ENCODE assay signal across 26 cellular contexts in genomic region chr2:119311831-119312230, GRCh38. TPM values are rescaled to one million over a fixed set of nuclear protein-coding genes. Genes with fewer than 3 reads are reported as not detected.
DNase-seq lines count a peak whose midpoint lies in the region; ATAC-seq, FAIRE-seq and TF ChIP-seq lines count a peak whose summit lies in the region.
"Had no signal": no experiment of that assay in that cellular context is flagged by ENCODE, and none has a peak within 500 bp of the region (broad histone marks: within the 10 kb centered on the region; RNA-seq: fewer than 3 reads in every experiment).

No MANE protein-coding gene starts in this region.

- peaks cover 0 to 3% of the 10 kb centered on the region in 2 experiments for H3K4me1 ChIP-seq in trophoblast cell (ENCODE audit: control insufficient read depth in 1 of 2, insufficient read depth in 2 of 2, low read length in 2 of 2)

- no peak overlapping the region for H3K9ac ChIP-seq in trophoblast cell (ENCODE audit: low read length)
- H3K9ac ChIP-seq: SK-N-SH had no signal

- H3K4me2 ChIP-seq in trophoblast cell (ENCODE audit: low read length), result no peak overlapping the region
- H3K4me2 ChIP-seq: SK-N-SH had no signal

- H3K27ac Mint-ChIP-seq in activated CD4-positive, alpha-beta T cell treated with anti-CD3 and anti-CD28 coated beads, Interleukin-2, amount 10 ng/mL, durations not matched to agents 24 days and 14 days, result no peak overlapping the region
- H3K27ac Mint-ChIP-seq: B cell; CD8-positive, alpha-beta T cell had no signal

- no peak for TF ChIP-seq CTCF in VCaP (conservative IDR thresholded peaks at IDR 0.05)

- no peak for ATAC-seq in GM21723 (IDR thresholded peaks at IDR 0.05; ENCODE audit: unreplicated experiment)
- no peak for ATAC-seq in GM18502 (IDR thresholded peaks at IDR 0.05; ENCODE audit: poor library complexity, unreplicated experiment)
- ATAC-seq: CD8-positive, alpha-beta T cell; PC-3 had no signal

- no peak overlapping the region for H3K18ac ChIP-seq in trophoblast cell (ENCODE audit: low read length)

- H2AK5ac ChIP-seq in trophoblast cell (ENCODE audit: low read length), result peak overlapping the region; percentile 18

- no CpG with 5 or more reads among the region's 9 CpGs for whole genome bisulfite sequencing in trophoblast cell (ENCODE audit: extremely low coverage, insufficient coverage, insufficient read length)

- H3K14ac ChIP-seq in trophoblast cell (ENCODE audit: low read length), result no peak overlapping the region

- H3K27me3 Mint-ChIP-seq in activated CD4-positive, alpha-beta T cell treated with anti-CD3 and anti-CD28 coated beads, Interleukin-2, amount 10 ng/mL, durations not matched to agents 24 days and 14 days, result no peaks in the 10 kb centered on the region
- H3K27me3 Mint-ChIP-seq: B cell had no signal

- no peaks in the 10 kb centered on the region for H3K9me3 ChIP-seq in trophoblast cell (ENCODE audit: insufficient read depth, low read depth, low read length)
- H3K9me3 ChIP-seq: Caco-2, SK-N-SH had no signal

- H3K36me3 ChIP-seq in trophoblast cell (ENCODE audit: control insufficient read depth in 1 of 2, insufficient read depth in 2 of 2, low read length in 2 of 2), result no peaks in the 10 kb centered on the region

- H2BK120ac ChIP-seq in trophoblast cell (ENCODE audit: insufficient read depth, low read length, poor library complexity), result no peak overlapping the region

- FAIRE-seq in GM12892 (lab: Jason Lieb, UNC), result no peak
- FAIRE-seq: GM18507, H54, K562 had no signal

- no peak overlapping the region for H4K91ac ChIP-seq in trophoblast cell (ENCODE audit: low read depth, low read length)

- no peak overlapping the region for H4K8ac ChIP-seq in trophoblast cell (ENCODE audit: low read depth, low read length)

- H3K27ac ChIP-seq in VCaP (peak overlapping the region; percentile 65), trophoblast cell (ENCODE audit: low read depth, low read length) (no peak overlapping the region)
- H3K27ac ChIP-seq: 22Rv1, HL-60 had no signal

- no peak overlapping the region for H2BK12ac ChIP-seq in trophoblast cell (ENCODE audit: low read length)

- DNase-seq in activated CD4-positive, alpha-beta T cell treated with anti-CD3 and anti-CD28 coated beads, Interleukin-2, amount 10 ng/mL, durations not matched to agents 24 days and 14 days, result peak; percentile 39
- no peak for DNase-seq in activated CD4-positive, alpha-beta T cell treated with anti-CD3 and anti-CD28 coated beads for 48 hours
- DNase-seq in trophoblast cell, result no peak
- DNase-seq in GM12892 (ENCODE audit: insufficient read length), result no peak
- DNase-seq: CD8-positive, alpha-beta T cell; GF-D8; Kasumi-1; MV-4-11; NCI-H1105 treated with DMSO at 0.1 percent for 48 hours; NCI-H146; NCI-H1930; NCI-H2107; NCI-H524; NCI-H748 treated with DMSO at 0.1 percent for 48 hours; PC-3; SK-N-SH had no signal

- no peaks in the 10 kb centered on the region for H3K36me3 Mint-ChIP-seq in activated CD4-positive, alpha-beta T cell treated with anti-CD3 and anti-CD28 coated beads, Interleukin-2, amount 10 ng/mL, durations not matched to agents 24 days and 14 days (ENCODE audit: low read depth)

- no peaks in the 10 kb centered on the region for H3K27me3 ChIP-seq in trophoblast cell (ENCODE audit: insufficient read depth, low read length)

- no peak overlapping the region for H3K4me3 Mint-ChIP-seq in activated CD4-positive, alpha-beta T cell treated with anti-CD3 and anti-CD28 coated beads, Interleukin-2, amount 10 ng/mL, durations not matched to agents 24 days and 14 days
- H3K4me3 Mint-ChIP-seq: B cell; CD8-positive, alpha-beta T cell had no signal

- no peaks in the 10 kb centered on the region for H3K9me3 Mint-ChIP-seq in activated CD4-positive, alpha-beta T cell treated with anti-CD3 and anti-CD28 coated beads, Interleukin-2, amount 10 ng/mL, durations not matched to agents 24 days and 14 days
- H3K9me3 Mint-ChIP-seq: CD8-positive, alpha-beta T cell had no signal

- no peak overlapping the region for H2BK5ac ChIP-seq in trophoblast cell (ENCODE audit: low read depth, low read length, poor library complexity)

- no peak overlapping the region for H4K12ac ChIP-seq in trophoblast cell (ENCODE audit: low read depth, low read length)

- H2AFZ ChIP-seq in trophoblast cell (ENCODE audit: insufficient read depth, low read length, poor library complexity), result no peak overlapping the region

- H3K4me1 Mint-ChIP-seq in activated CD4-positive, alpha-beta T cell treated with anti-CD3 and anti-CD28 coated beads, Interleukin-2, amount 10 ng/mL, durations not matched to agents 24 days and 14 days, result no peaks in the 10 kb centered on the region

- intact Hi-C loops in activated CD4-positive, alpha-beta T cell treated with anti-CD3 and anti-CD28 coated beads, Interleukin-2, amount 10 ng/mL, durations not matched to agents 24 days and 14 days (cut with micrococcal nuclease), result no loop called here

- H3K79me1 ChIP-seq in trophoblast cell (ENCODE audit: low read length), result no peaks in the 10 kb centered on the region

- no peak overlapping the region for H3K23ac ChIP-seq in trophoblast cell (ENCODE audit: low read length)

- no peaks in the 10 kb centered on the region for H3K79me2 ChIP-seq in trophoblast cell (ENCODE audit: control insufficient read depth, insufficient read depth, low read length, poor library complexity)

- TF ChIP-seq POLR2A in GM12892 (IDR thresholded peaks at IDR 0.05; ENCODE audit: low read depth, low read length), result no peak

- H3K4me3 ChIP-seq in trophoblast cell (ENCODE audit: low read depth, low read length), result no peak overlapping the region
- H3K4me3 ChIP-seq: K562 had no signal

- H3K4ac ChIP-seq in trophoblast cell (ENCODE audit: low read depth, low read length), result no peak overlapping the region

RNA-seq across cellular contexts. Expression of gene C2orf76, which starts 54.8 kb away (rescaled TPM):
- 10.2 and 11.5 TPM in 2 replicates for total RNA-seq in activated CD4-positive, alpha-beta T cell treated with anti-CD3 and anti-CD28 coated beads, Interleukin-2, amount 10 ng/mL, durations not matched to agents 24 days and 14 days
- 10.2 and 11.7 TPM in 2 replicates for polyA plus RNA-seq in trophoblast cell (2013)
- 19.7 TPM for polyA plus RNA-seq in GM12892 (2012; ENCODE audit: missing spikeins)

RNA-seq across cellular contexts. Expression of gene DBI, which starts 54.9 kb away (rescaled TPM):
- 139 and 145 TPM in 2 replicates for total RNA-seq in activated CD4-positive, alpha-beta T cell treated with anti-CD3 and anti-CD28 coated beads, Interleukin-2, amount 10 ng/mL, durations not matched to agents 24 days and 14 days
- 709 and 755 TPM in 2 replicates for polyA plus RNA-seq in trophoblast cell (2013)
- polyA plus RNA-seq in GM12892 (2012; ENCODE audit: missing spikeins), result 607 TPM
